Comparison of ENCODE assay signal across 1 cellular context in the genomic region with DNA sequence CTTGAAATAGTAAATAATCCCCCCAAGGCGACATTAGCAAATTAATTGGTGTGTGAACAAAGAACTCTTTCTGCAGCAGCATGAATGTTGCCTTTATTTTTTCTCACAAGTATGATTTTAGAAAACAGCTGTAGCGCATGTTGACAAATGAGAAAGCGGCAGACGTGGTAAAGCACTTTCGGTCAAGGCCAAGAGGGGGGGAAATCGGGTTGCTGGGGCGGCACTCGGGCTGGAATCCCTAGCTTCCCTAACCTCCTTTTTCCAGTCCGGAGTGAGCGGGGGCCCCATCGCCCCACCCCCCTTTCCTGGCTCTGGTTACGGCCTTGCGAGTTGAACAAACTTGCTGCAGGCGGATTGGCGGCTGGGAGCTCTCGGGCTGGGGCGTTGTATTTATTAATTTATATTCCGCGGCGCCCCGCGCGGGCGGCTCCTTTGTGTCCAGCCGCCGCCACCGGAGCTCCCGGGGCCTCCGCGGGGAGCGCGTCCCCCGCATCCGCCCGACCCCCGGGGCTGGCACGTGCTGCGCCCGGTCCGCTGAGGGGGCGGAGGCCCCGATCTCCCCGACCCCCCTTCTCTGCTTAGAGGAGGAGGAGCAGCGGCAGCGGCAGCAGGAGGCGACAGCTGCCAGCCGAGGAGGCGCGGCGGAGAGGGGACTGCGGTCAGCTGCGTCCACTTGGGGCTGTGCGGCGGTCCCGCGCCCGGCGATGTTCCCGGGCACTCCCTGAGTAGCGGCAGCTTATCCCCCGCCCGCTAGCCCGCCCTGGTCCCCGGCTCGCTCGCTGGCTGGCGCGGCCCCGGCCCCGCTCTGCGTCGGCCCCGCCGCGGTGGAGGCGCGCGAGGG.
TF ChIP-seq lines count a peak whose summit lies in the region.

A gene with protein sequence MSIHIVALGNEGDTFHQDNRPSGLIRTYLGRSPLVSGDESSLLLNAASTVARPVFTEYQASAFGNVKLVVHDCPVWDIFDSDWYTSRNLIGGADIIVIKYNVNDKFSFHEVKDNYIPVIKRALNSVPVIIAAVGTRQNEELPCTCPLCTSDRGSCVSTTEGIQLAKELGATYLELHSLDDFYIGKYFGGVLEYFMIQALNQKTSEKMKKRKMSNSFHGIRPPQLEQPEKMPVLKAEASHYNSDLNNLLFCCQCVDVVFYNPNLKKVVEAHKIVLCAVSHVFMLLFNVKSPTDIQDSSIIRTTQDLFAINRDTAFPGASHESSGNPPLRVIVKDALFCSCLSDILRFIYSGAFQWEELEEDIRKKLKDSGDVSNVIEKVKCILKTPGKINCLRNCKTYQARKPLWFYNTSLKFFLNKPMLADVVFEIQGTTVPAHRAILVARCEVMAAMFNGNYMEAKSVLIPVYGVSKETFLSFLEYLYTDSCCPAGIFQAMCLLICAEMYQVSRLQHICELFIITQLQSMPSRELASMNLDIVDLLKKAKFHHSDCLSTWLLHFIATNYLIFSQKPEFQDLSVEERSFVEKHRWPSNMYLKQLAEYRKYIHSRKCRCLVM (plus strand): TSS at position 607 of the 841 bp plus-strand sequence. CDS start 347 bp downstream, outside the sequence.

TF ChIP-seq in K562, 482 proteins besides CTCF, POLR2A, EP300 and RAD21 (continued from another document and continues in another):
- no peak for TF ChIP-seq BDP1 (IDR thresholded peaks at IDR 0.05; ENCODE audit: insufficient read depth, insufficient read length)
- TF ChIP-seq, protein P1, sequence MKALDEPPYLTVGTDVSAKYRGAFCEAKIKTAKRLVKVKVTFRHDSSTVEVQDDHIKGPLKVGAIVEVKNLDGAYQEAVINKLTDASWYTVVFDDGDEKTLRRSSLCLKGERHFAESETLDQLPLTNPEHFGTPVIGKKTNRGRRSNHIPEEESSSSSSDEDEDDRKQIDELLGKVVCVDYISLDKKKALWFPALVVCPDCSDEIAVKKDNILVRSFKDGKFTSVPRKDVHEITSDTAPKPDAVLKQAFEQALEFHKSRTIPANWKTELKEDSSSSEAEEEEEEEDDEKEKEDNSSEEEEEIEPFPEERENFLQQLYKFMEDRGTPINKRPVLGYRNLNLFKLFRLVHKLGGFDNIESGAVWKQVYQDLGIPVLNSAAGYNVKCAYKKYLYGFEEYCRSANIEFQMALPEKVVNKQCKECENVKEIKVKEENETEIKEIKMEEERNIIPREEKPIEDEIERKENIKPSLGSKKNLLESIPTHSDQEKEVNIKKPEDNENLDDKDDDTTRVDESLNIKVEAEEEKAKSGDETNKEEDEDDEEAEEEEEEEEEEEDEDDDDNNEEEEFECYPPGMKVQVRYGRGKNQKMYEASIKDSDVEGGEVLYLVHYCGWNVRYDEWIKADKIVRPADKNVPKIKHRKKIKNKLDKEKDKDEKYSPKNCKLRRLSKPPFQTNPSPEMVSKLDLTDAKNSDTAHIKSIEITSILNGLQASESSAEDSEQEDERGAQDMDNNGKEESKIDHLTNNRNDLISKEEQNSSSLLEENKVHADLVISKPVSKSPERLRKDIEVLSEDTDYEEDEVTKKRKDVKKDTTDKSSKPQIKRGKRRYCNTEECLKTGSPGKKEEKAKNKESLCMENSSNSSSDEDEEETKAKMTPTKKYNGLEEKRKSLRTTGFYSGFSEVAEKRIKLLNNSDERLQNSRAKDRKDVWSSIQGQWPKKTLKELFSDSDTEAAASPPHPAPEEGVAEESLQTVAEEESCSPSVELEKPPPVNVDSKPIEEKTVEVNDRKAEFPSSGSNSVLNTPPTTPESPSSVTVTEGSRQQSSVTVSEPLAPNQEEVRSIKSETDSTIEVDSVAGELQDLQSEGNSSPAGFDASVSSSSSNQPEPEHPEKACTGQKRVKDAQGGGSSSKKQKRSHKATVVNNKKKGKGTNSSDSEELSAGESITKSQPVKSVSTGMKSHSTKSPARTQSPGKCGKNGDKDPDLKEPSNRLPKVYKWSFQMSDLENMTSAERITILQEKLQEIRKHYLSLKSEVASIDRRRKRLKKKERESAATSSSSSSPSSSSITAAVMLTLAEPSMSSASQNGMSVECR (CRISPR knock-in tag; IDR thresholded peaks at IDR 0.05): peak; percentile 38; the same call in 1 of the 2 replicates
- peak; percentile 56 to 87 for TF ChIP-seq FOXA3 (CRISPR knock-in tag; conservative IDR thresholded peaks at IDR 0.05 in 1 of 2, IDR thresholded peaks at IDR 0.05 in 1 of 2)
- peak in 1 of 2 experiments; percentile 80; a peak in 1 of 4 replicates for TF ChIP-seq ARNT (IDR thresholded peaks at IDR 0.05)
- TF ChIP-seq COPS2 (conservative IDR thresholded peaks at IDR 0.05): no peak
- TF ChIP-seq SIN3B (IDR thresholded peaks at IDR 0.05; ENCODE audit: low read depth): 0 out of 2 replicates have a peak, but pooled peaks have one; percentile 10
- peak; percentile 30; the same call in 1 of the 2 replicates for TF ChIP-seq ELF4 (CRISPR knock-in tag; IDR thresholded peaks at IDR 0.05)
- no peak for TF ChIP-seq ZC3H8 (IDR thresholded peaks at IDR 0.05)
- TF ChIP-seq, protein P2, sequence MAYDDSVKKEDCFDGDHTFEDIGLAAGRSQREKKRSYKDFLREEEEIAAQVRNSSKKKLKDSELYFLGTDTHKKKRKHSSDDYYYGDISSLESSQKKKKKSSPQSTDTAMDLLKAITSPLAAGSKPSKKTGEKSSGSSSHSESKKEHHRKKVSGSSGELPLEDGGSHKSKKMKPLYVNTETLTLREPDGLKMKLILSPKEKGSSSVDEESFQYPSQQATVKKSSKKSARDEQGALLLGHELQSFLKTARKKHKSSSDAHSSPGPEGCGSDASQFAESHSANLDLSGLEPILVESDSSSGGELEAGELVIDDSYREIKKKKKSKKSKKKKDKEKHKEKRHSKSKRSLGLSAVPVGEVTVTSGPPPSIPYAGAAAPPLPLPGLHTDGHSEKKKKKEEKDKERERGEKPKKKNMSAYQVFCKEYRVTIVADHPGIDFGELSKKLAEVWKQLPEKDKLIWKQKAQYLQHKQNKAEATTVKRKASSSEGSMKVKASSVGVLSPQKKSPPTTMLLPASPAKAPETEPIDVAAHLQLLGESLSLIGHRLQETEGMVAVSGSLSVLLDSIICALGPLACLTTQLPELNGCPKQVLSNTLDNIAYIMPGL (CRISPR knock-in tag; IDR thresholded peaks at IDR 0.05): no peak
- TF ChIP-seq ZNF324 (CRISPR knock-in tag; IDR thresholded peaks at IDR 0.05): no peak
- TF ChIP-seq SRSF7 (optimal IDR thresholded peaks at IDR 0.05; ENCODE audit: low read depth, low read length): no peak
- no peak for TF ChIP-seq ELF1 (tag; IDR thresholded peaks at IDR 0.05)
- TF ChIP-seq TAL1 (IDR thresholded peaks at IDR 0.05): no peak
- TF ChIP-seq TCF7 (IDR thresholded peaks at IDR 0.05; ENCODE audit: borderline replicate concordance): no peak
- TF ChIP-seq, protein P3, sequence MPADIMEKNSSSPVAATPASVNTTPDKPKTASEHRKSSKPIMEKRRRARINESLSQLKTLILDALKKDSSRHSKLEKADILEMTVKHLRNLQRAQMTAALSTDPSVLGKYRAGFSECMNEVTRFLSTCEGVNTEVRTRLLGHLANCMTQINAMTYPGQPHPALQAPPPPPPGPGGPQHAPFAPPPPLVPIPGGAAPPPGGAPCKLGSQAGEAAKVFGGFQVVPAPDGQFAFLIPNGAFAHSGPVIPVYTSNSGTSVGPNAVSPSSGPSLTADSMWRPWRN (IDR thresholded peaks at IDR 0.05; ENCODE audit: low read depth): no peak; the same call in 1 of the 2 replicates
- peak; percentile 30; the same call in 1 of the 2 replicates for TF ChIP-seq KLF16 (IDR thresholded peaks at IDR 0.05)
- no peak for TF ChIP-seq SIRT6 (IDR thresholded peaks at IDR 0.05; ENCODE audit: low read depth, low read length)
- no peak; the same call in 1 of the 2 replicates for TF ChIP-seq ZNF586 (CRISPR knock-in tag; conservative IDR thresholded peaks at IDR 0.05)
- no peak for TF ChIP-seq ATF1 (CRISPR knock-in tag; IDR thresholded peaks at IDR 0.05)
- TF ChIP-seq ATF1 (tag; IDR thresholded peaks at IDR 0.05): peak; percentile 63
- peak; percentile 53; the same call in 1 of the 2 replicates for TF ChIP-seq E2F3 (CRISPR knock-in tag; IDR thresholded peaks at IDR 0.05)
- TF ChIP-seq, protein P4, sequence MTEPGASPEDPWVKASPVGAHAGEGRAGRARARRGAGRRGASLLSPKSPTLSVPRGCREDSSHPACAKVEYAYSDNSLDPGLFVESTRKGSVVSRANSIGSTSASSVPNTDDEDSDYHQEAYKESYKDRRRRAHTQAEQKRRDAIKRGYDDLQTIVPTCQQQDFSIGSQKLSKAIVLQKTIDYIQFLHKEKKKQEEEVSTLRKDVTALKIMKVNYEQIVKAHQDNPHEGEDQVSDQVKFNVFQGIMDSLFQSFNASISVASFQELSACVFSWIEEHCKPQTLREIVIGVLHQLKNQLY (CRISPR knock-in tag; conservative IDR thresholded peaks at IDR 0.05): peak in 1 of 2 experiments; percentile 70; a peak in 1 of 4 replicates
- TF ChIP-seq CBX1 (IDR thresholded peaks at IDR 0.05; ENCODE audit: low read depth): no peak
- no peak for TF ChIP-seq SETDB1 (IDR thresholded peaks at IDR 0.05; ENCODE audit: low read length)
- TF ChIP-seq, protein P5, sequence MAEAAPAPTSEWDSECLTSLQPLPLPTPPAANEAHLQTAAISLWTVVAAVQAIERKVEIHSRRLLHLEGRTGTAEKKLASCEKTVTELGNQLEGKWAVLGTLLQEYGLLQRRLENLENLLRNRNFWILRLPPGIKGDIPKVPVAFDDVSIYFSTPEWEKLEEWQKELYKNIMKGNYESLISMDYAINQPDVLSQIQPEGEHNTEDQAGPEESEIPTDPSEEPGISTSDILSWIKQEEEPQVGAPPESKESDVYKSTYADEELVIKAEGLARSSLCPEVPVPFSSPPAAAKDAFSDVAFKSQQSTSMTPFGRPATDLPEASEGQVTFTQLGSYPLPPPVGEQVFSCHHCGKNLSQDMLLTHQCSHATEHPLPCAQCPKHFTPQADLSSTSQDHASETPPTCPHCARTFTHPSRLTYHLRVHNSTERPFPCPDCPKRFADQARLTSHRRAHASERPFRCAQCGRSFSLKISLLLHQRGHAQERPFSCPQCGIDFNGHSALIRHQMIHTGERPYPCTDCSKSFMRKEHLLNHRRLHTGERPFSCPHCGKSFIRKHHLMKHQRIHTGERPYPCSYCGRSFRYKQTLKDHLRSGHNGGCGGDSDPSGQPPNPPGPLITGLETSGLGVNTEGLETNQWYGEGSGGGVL (CRISPR knock-in tag; IDR thresholded peaks at IDR 0.05): no peak
- no peak for TF ChIP-seq ZNF699 (CRISPR knock-in tag; IDR thresholded peaks at IDR 0.05; ENCODE audit: insufficient replicate concordance)
- TF ChIP-seq JUND (IDR thresholded peaks at IDR 0.05; ENCODE audit: borderline replicate concordance, low read depth, low read length): peak; percentile 36
- no peak; the same call in 2 of the 3 replicates for TF ChIP-seq JUND (tag; IDR thresholded peaks at IDR 0.05; ENCODE audit: borderline replicate concordance, low read depth, low read length)
- TF ChIP-seq GATA2 (CRISPR knock-in tag; IDR thresholded peaks at IDR 0.05): no peak
- TF ChIP-seq NCOA4 (IDR thresholded peaks at IDR 0.05; ENCODE audit: partially characterized antibody): no peak
- peak; percentile 70 for TF ChIP-seq HNRNPK (IDR thresholded peaks at IDR 0.05; ENCODE audit: low read depth, low read length, poor library complexity, severe bottlenecking)
- TF ChIP-seq, protein P6, sequence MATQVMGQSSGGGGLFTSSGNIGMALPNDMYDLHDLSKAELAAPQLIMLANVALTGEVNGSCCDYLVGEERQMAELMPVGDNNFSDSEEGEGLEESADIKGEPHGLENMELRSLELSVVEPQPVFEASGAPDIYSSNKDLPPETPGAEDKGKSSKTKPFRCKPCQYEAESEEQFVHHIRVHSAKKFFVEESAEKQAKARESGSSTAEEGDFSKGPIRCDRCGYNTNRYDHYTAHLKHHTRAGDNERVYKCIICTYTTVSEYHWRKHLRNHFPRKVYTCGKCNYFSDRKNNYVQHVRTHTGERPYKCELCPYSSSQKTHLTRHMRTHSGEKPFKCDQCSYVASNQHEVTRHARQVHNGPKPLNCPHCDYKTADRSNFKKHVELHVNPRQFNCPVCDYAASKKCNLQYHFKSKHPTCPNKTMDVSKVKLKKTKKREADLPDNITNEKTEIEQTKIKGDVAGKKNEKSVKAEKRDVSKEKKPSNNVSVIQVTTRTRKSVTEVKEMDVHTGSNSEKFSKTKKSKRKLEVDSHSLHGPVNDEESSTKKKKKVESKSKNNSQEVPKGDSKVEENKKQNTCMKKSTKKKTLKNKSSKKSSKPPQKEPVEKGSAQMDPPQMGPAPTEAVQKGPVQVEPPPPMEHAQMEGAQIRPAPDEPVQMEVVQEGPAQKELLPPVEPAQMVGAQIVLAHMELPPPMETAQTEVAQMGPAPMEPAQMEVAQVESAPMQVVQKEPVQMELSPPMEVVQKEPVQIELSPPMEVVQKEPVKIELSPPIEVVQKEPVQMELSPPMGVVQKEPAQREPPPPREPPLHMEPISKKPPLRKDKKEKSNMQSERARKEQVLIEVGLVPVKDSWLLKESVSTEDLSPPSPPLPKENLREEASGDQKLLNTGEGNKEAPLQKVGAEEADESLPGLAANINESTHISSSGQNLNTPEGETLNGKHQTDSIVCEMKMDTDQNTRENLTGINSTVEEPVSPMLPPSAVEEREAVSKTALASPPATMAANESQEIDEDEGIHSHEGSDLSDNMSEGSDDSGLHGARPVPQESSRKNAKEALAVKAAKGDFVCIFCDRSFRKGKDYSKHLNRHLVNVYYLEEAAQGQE (CRISPR knock-in tag; IDR thresholded peaks at IDR 0.05; ENCODE audit: low read depth): peak; percentile 79
- no peak for TF ChIP-seq POLR3A (IDR thresholded peaks at IDR 0.05; ENCODE audit: borderline replicate concordance, extremely low read depth, insufficient read depth, insufficient read length)
- TF ChIP-seq, protein P7, sequence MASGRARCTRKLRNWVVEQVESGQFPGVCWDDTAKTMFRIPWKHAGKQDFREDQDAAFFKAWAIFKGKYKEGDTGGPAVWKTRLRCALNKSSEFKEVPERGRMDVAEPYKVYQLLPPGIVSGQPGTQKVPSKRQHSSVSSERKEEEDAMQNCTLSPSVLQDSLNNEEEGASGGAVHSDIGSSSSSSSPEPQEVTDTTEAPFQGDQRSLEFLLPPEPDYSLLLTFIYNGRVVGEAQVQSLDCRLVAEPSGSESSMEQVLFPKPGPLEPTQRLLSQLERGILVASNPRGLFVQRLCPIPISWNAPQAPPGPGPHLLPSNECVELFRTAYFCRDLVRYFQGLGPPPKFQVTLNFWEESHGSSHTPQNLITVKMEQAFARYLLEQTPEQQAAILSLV (tag; IDR thresholded peaks at IDR 0.05): no peak
- TF ChIP-seq XRCC5 (IDR thresholded peaks at IDR 0.05; ENCODE audit: low read depth, low read length): peak; percentile 55; the same call in 1 of the 2 replicates
- no peak; the same call in 1 of the 2 replicates for TF ChIP-seq PML (IDR thresholded peaks at IDR 0.05; ENCODE audit: low read length)
- TF ChIP-seq NFXL1 (CRISPR knock-in tag; IDR thresholded peaks at IDR 0.05): no peak
- TF ChIP-seq, protein P8, sequence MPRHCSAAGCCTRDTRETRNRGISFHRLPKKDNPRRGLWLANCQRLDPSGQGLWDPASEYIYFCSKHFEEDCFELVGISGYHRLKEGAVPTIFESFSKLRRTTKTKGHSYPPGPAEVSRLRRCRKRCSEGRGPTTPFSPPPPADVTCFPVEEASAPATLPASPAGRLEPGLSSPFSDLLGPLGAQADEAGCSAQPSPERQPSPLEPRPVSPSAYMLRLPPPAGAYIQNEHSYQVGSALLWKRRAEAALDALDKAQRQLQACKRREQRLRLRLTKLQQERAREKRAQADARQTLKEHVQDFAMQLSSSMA (CRISPR knock-in tag; IDR thresholded peaks at IDR 0.05): no peak
- no peak for TF ChIP-seq PTRF (tag; IDR thresholded peaks at IDR 0.05)
- TF ChIP-seq TAF15 (IDR thresholded peaks at IDR 0.05; ENCODE audit: low read depth, low read length): no peak
- TF ChIP-seq ZNF77 (CRISPR knock-in tag; IDR thresholded peaks at IDR 0.05): no peak
- no peak for TF ChIP-seq ZNF3 (CRISPR knock-in tag; IDR thresholded peaks at IDR 0.05)
- 0 out of 2 replicates have a peak, but pooled peaks have one; percentile 21 for TF ChIP-seq ZNF12 (CRISPR knock-in tag; IDR thresholded peaks at IDR 0.05)
